In the genomic region with DNA sequence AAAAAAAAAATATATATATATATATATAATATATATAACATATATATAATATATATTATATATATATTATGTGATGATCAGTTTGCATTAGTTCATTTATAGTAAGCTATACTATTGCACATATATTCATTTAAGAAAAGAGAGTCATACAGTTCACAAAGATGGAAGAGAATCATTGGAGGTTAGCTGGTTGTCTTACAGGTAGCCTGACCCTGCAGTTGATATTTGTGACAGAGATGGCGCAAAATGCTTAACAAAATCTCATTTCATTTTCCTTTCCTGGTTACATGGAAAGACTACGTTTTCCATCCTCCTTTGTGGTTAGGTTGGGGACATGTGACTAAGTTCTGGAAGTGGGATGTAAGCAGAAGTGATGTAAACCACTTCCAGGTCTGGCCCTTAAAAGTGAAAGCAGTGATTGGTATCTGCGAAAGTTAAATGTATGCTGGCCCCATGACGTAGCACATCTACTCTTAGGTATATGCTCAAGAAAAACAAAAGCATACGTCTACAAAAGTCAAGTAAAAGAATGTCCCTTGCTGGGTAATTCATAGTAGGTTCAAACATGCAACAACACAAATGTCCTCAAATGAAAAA, we compare ENCODE assay signal across 14 cellular contexts. TPM values are rescaled to one million over a fixed set of nuclear protein-coding genes. Genes with fewer than 3 reads are reported as not detected.
A peak's percentile ranks its signal among the peaks of the same experiment; 100 is the strongest.
DNase-seq lines count a peak whose midpoint lies in the region; ATAC-seq lines count a peak whose summit lies in the region.
"Had no signal": no experiment of that assay in that cellular context is flagged by ENCODE, and none has a peak within 500 bp of the region (broad histone marks: within the 10 kb centered on the region; RNA-seq: fewer than 3 reads in every experiment).

No MANE protein-coding gene starts in this region.

- no peaks in the 10 kb centered on the region for H3K9me3 Mint-ChIP-seq in activated CD4-positive, alpha-beta T cell treated with anti-CD3 and anti-CD28 coated beads, Interleukin-2, amount 10 ng/mL, durations not matched to agents 24 days and 14 days
- H3K9me3 Mint-ChIP-seq: activated CD4-positive, alpha-beta memory T cell treated with anti-CD3 and anti-CD28 coated beads for 36 hours had no signal

- peaks cover 6% of the 10 kb centered on the region for H3K4me1 Mint-ChIP-seq in activated CD4-positive, alpha-beta T cell treated with anti-CD3 and anti-CD28 coated beads, Interleukin-2, amount 10 ng/mL, durations not matched to agents 24 days and 14 days

- peaks cover 26% of the 10 kb centered on the region for H3K27me3 Mint-ChIP-seq in activated CD4-positive, alpha-beta T cell treated with anti-CD3 and anti-CD28 coated beads, Interleukin-2, amount 10 ng/mL, durations not matched to agents 24 days and 14 days
- H3K27me3 Mint-ChIP-seq: activated CD4-positive, alpha-beta memory T cell treated with anti-CD3 and anti-CD28 coated beads for 36 hours had no signal

- peak; percentile 64 for DNase-seq in activated CD4-positive, alpha-beta T cell treated with anti-CD3 and anti-CD28 coated beads, Interleukin-2, amount 10 ng/mL, durations not matched to agents 24 days and 14 days
- no peak for DNase-seq in activated CD4-positive, alpha-beta T cell treated with anti-CD3 and anti-CD28 coated beads, Interleukin-2, amount 50 U/mL, for 4 hours
- peak; percentile 13 for DNase-seq in SW480 (ENCODE audit: low spot score)
- peak; percentile 30 to 41 for DNase-seq in lung microvascular endothelial cell (ENCODE audit: low read depth in 2 of 2)
- DNase-seq in NCI-H2196 treated with DMSO at 0.1 percent for 48 hours (lab: John Stamatoyannopoulos, UW; ENCODE audit: unreplicated experiment) = no peak
- no peak for DNase-seq in stimulated activated CD4-positive, alpha-beta T cell treated with anti-CD3 and anti-CD28 coated beads, Interleukin-2, amount 100 ng/mL, for 48 hours
- DNase-seq in NCI-H748 (lab: John Stamatoyannopoulos, UW; ENCODE audit: unreplicated experiment) = no peak
- DNase-seq: activated CD4-positive, alpha-beta memory T cell treated with anti-CD3 and anti-CD28 coated beads for 36 hours; endodermal cell; hypothalamus; mucosa of descending colon; NCI-H2171 treated with DMSO at 0.1 percent for 48 hours had no signal

- no peak overlapping the region for H3K4me3 Mint-ChIP-seq in activated CD4-positive, alpha-beta T cell treated with anti-CD3 and anti-CD28 coated beads, Interleukin-2, amount 10 ng/mL, durations not matched to agents 24 days and 14 days
- H3K4me3 Mint-ChIP-seq: activated CD4-positive, alpha-beta memory T cell treated with anti-CD3 and anti-CD28 coated beads for 36 hours; endodermal cell had no signal

- no peaks in the 10 kb centered on the region for H3K36me3 Mint-ChIP-seq in activated CD4-positive, alpha-beta T cell treated with anti-CD3 and anti-CD28 coated beads, Interleukin-2, amount 10 ng/mL, durations not matched to agents 24 days and 14 days (ENCODE audit: low read depth)
- H3K36me3 Mint-ChIP-seq: activated CD4-positive, alpha-beta memory T cell treated with anti-CD3 and anti-CD28 coated beads for 36 hours had no signal

- no peak overlapping the region for H3K27ac Mint-ChIP-seq in activated CD4-positive, alpha-beta T cell treated with anti-CD3 and anti-CD28 coated beads, Interleukin-2, amount 10 ng/mL, durations not matched to agents 24 days and 14 days
- H3K27ac Mint-ChIP-seq: activated CD4-positive, alpha-beta memory T cell treated with anti-CD3 and anti-CD28 coated beads for 36 hours; endodermal cell had no signal

- intact Hi-C loops in activated CD4-positive, alpha-beta T cell treated with anti-CD3 and anti-CD28 coated beads, Interleukin-2, amount 10 ng/mL, durations not matched to agents 24 days and 14 days (cut with micrococcal nuclease) = loop anchor here (10.0 kb wide), 1 partner anchor 224 kb away; no protein-coding TSS in a partner anchor

- peak; percentile 70 for ATAC-seq in HG02610 (IDR thresholded peaks at IDR 0.05; ENCODE audit: unreplicated experiment)
- ATAC-seq: A549, mucosa of descending colon had no signal

RNA-seq across cellular contexts. Expression of gene TMEM135, which starts 7.2 kb away (rescaled TPM):
- 26.2 and 28.6 TPM in 2 replicates for total RNA-seq in activated CD4-positive, alpha-beta T cell treated with anti-CD3 and anti-CD28 coated beads, Interleukin-2, amount 10 ng/mL, durations not matched to agents 24 days and 14 days
- total RNA-seq in lung microvascular endothelial cell = 14.9 and 18.5 TPM in 2 replicates

Comparison
In these comparisons a context has a peak if more than half of its experiments do, and no peak if none do; other contexts are left out.
1. DNase-seq: peak in activated CD4-positive, alpha-beta T cell treated with anti-CD3 and anti-CD28 coated beads, Interleukin-2, amount 10 ng/mL, durations not matched to agents 24 days and 14 days (single experiment), SW480 (single experiment) and lung microvascular endothelial cell (2 of 2); none in activated CD4-positive, alpha-beta T cell treated with anti-CD3 and anti-CD28 coated beads, Interleukin-2, amount 50 U/mL, for 4 hours (0 of 2), NCI-H2196 treated with DMSO at 0.1 percent for 48 hours (single experiment), stimulated activated CD4-positive, alpha-beta T cell treated with anti-CD3 and anti-CD28 coated beads, Interleukin-2, amount 100 ng/mL, for 48 hours (0 of 2) and NCI-H748 (single experiment).